11 cellular contexts compared by ENCODE assay signal in genomic region chr19:36526581-36526980, GRCh38. TPM values are rescaled to one million over a fixed set of nuclear protein-coding genes. Genes with fewer than 3 reads are reported as not detected.
DNase-seq lines count a peak whose midpoint lies in the region; ATAC-seq lines count a peak whose summit lies in the region.
"Had no signal": no experiment of that assay in that cellular context is flagged by ENCODE, and none has a peak within 500 bp of the region (broad histone marks: within the 10 kb centered on the region; RNA-seq: fewer than 3 reads in every experiment).

No MANE protein-coding gene starts in this region.

- H3K4me3 ChIP-seq in iPS-11a (ENCODE audit: low read depth, low read length), result peak overlapping the region; percentile 98

- H3K27me3 Mint-ChIP-seq in activated naive CD4-positive, alpha-beta T cell treated with anti-CD3 and anti-CD28 coated beads for 36 hours (ENCODE audit: low read depth), result no peaks in the 10 kb centered on the region
- no peaks in the 10 kb centered on the region for H3K27me3 Mint-ChIP-seq in activated CD4-positive, alpha-beta memory T cell treated with anti-CD3 and anti-CD28 coated beads, Interleukin-2, amount 10 ng/mL, durations not matched to agents 7 days and 5 days

- no peak for ATAC-seq in activated naive CD4-positive, alpha-beta T cell treated with anti-CD3 and anti-CD28 coated beads, Interleukin-2, amount 50 U/mL, for 72 hours
- no peak for ATAC-seq in stimulated activated effector memory CD8-positive, alpha-beta T cell treated with anti-CD3 and anti-CD28 coated beads, Interleukin-12 subunit alpha, Interleukin-12 subunit beta, amount 100 ng/mL, for 72 hours
- ATAC-seq: mucosa of descending colon had no signal

- POLR2A ChIA-PET in activated CD4-positive, alpha-beta memory T cell treated with anti-CD3 and anti-CD28 coated beads, Interleukin-2, amount 10 ng/mL, durations not matched to agents 7 days and 5 days (lab: Charles Lee), result interaction anchor here (3.5 kb wide), 1 partner anchor 37 kb away, joined by 27 read pairs; the partner anchor contains the start of gene ZNF566

- H3K36me3 Mint-ChIP-seq in activated naive CD4-positive, alpha-beta T cell treated with anti-CD3 and anti-CD28 coated beads for 36 hours (ENCODE audit: low read depth), result peaks cover 59% of the 10 kb centered on the region
- peaks cover 49 to 72% of the 10 kb centered on the region in 2 donors for H3K36me3 Mint-ChIP-seq in activated naive CD4-positive, alpha-beta T cell treated with anti-CD3 and anti-CD28 coated beads, Interleukin-2, amount 50 U/mL, for 72 hours
- H3K36me3 Mint-ChIP-seq in activated CD4-positive, alpha-beta memory T cell treated with anti-CD3 and anti-CD28 coated beads, Interleukin-2, amount 10 ng/mL, durations not matched to agents 7 days and 5 days (ENCODE audit: low read depth), result peaks cover 51% of the 10 kb centered on the region
- H3K36me3 Mint-ChIP-seq in stimulated activated effector memory CD8-positive, alpha-beta T cell treated with anti-CD3 and anti-CD28 coated beads, Interleukin-12 subunit alpha, Interleukin-12 subunit beta, amount 100 ng/mL, for 72 hours, result peaks cover 42% of the 10 kb centered on the region

- intact Hi-C loops in activated naive CD4-positive, alpha-beta T cell treated with anti-CD3 and anti-CD28 coated beads for 36 hours (cut with micrococcal nuclease), result no loop called here

- H3K4me3 Mint-ChIP-seq in activated naive CD4-positive, alpha-beta T cell treated with anti-CD3 and anti-CD28 coated beads for 36 hours, result peak overlapping the region; percentile 44
- H3K4me3 Mint-ChIP-seq in activated CD4-positive, alpha-beta memory T cell treated with anti-CD3 and anti-CD28 coated beads, Interleukin-2, amount 10 ng/mL, durations not matched to agents 7 days and 5 days, result peak overlapping the region; percentile 51
- peak overlapping the region; percentile 98 for H3K4me3 Mint-ChIP-seq in stimulated activated effector memory CD8-positive, alpha-beta T cell treated with anti-CD3 and anti-CD28 coated beads, Interleukin-12 subunit alpha, Interleukin-12 subunit beta, amount 100 ng/mL, for 72 hours

- H3K9me3 Mint-ChIP-seq in activated naive CD4-positive, alpha-beta T cell treated with anti-CD3 and anti-CD28 coated beads for 36 hours, result peaks cover 26% of the 10 kb centered on the region
- H3K9me3 Mint-ChIP-seq in activated naive CD4-positive, alpha-beta T cell treated with anti-CD3 and anti-CD28 coated beads, Interleukin-2, amount 50 U/mL, for 72 hours, result peaks cover 24 to 27% of the 10 kb centered on the region in 2 donors
- peaks cover 40% of the 10 kb centered on the region for H3K9me3 Mint-ChIP-seq in activated CD4-positive, alpha-beta memory T cell treated with anti-CD3 and anti-CD28 coated beads, Interleukin-2, amount 10 ng/mL, durations not matched to agents 7 days and 5 days
- peaks cover 11% of the 10 kb centered on the region for H3K9me3 Mint-ChIP-seq in stimulated activated effector memory CD8-positive, alpha-beta T cell treated with anti-CD3 and anti-CD28 coated beads, Interleukin-12 subunit alpha, Interleukin-12 subunit beta, amount 100 ng/mL, for 72 hours

- H3K27ac Mint-ChIP-seq in activated naive CD4-positive, alpha-beta T cell treated with anti-CD3 and anti-CD28 coated beads for 36 hours, result no peak overlapping the region
- H3K27ac Mint-ChIP-seq in activated naive CD4-positive, alpha-beta T cell treated with anti-CD3 and anti-CD28 coated beads, Interleukin-2, amount 50 U/mL, for 72 hours, result no peak overlapping the region
- no peak overlapping the region for H3K27ac Mint-ChIP-seq in activated CD4-positive, alpha-beta memory T cell treated with anti-CD3 and anti-CD28 coated beads, Interleukin-2, amount 10 ng/mL, durations not matched to agents 7 days and 5 days
- H3K27ac Mint-ChIP-seq in stimulated activated effector memory CD8-positive, alpha-beta T cell treated with anti-CD3 and anti-CD28 coated beads, Interleukin-12 subunit alpha, Interleukin-12 subunit beta, amount 100 ng/mL, for 72 hours, result no peak overlapping the region

- DNase-seq in activated naive CD4-positive, alpha-beta T cell treated with anti-CD3 and anti-CD28 coated beads for 36 hours, result no peak
- DNase-seq in activated naive CD4-positive, alpha-beta T cell treated with anti-CD3 and anti-CD28 coated beads, Interleukin-2, amount 50 U/mL, for 72 hours (ENCODE audit: low spot score in 2 of 2), result no peak
- DNase-seq in activated CD4-positive, alpha-beta memory T cell treated with anti-CD3 and anti-CD28 coated beads, Interleukin-2, amount 10 ng/mL, durations not matched to agents 7 days and 5 days, result no peak
- no peak for DNase-seq in stimulated activated effector memory CD8-positive, alpha-beta T cell treated with anti-CD3 and anti-CD28 coated beads, Interleukin-12 subunit alpha, Interleukin-12 subunit beta, amount 100 ng/mL, for 72 hours (ENCODE audit: low spot score in 2 of 2)
- DNase-seq in stimulated activated naive CD4-positive, alpha-beta T cell (lab: John Stamatoyannopoulos, UW), result no peak
- no peak for DNase-seq in NCI-H1694 treated with DMSO at 0.1 percent for 48 hours (lab: John Stamatoyannopoulos, UW)
- no peak for DNase-seq in stimulated activated CD4-positive, alpha-beta T cell treated with anti-CD3 and anti-CD28 coated beads, Interleukin-2, amount 100 ng/mL, for 48 hours
- DNase-seq: mucosa of descending colon, NCI-H1436 treated with DMSO at 0.1 percent for 48 hours, SHP77 had no signal

- CTCF ChIA-PET in activated naive CD4-positive, alpha-beta T cell treated with anti-CD3 and anti-CD28 coated beads for 36 hours (lab: Charles Lee), result no interaction called here
- CTCF ChIA-PET in activated CD4-positive, alpha-beta memory T cell treated with anti-CD3 and anti-CD28 coated beads, Interleukin-2, amount 10 ng/mL, durations not matched to agents 7 days and 5 days (lab: Charles Lee), result no interaction called here

- H3K4me1 Mint-ChIP-seq in activated naive CD4-positive, alpha-beta T cell treated with anti-CD3 and anti-CD28 coated beads for 36 hours (ENCODE audit: low read depth), result peaks cover 16% of the 10 kb centered on the region
- peaks cover 23% of the 10 kb centered on the region for H3K4me1 Mint-ChIP-seq in activated CD4-positive, alpha-beta memory T cell treated with anti-CD3 and anti-CD28 coated beads, Interleukin-2, amount 10 ng/mL, durations not matched to agents 7 days and 5 days
- peaks cover 24% of the 10 kb centered on the region for H3K4me1 Mint-ChIP-seq in stimulated activated effector memory CD8-positive, alpha-beta T cell treated with anti-CD3 and anti-CD28 coated beads, Interleukin-12 subunit alpha, Interleukin-12 subunit beta, amount 100 ng/mL, for 72 hours

RNA-seq across cellular contexts. Expression of gene ZNF260, which starts 1.5 kb away (rescaled TPM):
- total RNA-seq in activated naive CD4-positive, alpha-beta T cell treated with anti-CD3 and anti-CD28 coated beads for 36 hours, result 1 to 10 TPM; 3.7 to 5.4 TPM
- 1 to 10 TPM; 6.0 to 6.3 TPM for total RNA-seq in activated naive CD4-positive, alpha-beta T cell treated with anti-CD3 and anti-CD28 coated beads, Interleukin-2, amount 50 U/mL, for 72 hours
- total RNA-seq in activated CD4-positive, alpha-beta memory T cell treated with anti-CD3 and anti-CD28 coated beads, Interleukin-2, amount 10 ng/mL, durations not matched to agents 7 days and 5 days, result 1 to 10 TPM; 9.0 to 9.9 TPM

RNA-seq across cellular contexts. Expression of gene ZNF566, which starts 37.2 kb away (rescaled TPM):
- total RNA-seq in activated naive CD4-positive, alpha-beta T cell treated with anti-CD3 and anti-CD28 coated beads for 36 hours, result 1 to 10 TPM; 4.4 to 5.3 TPM
- 1 to 10 TPM; 5.0 to 5.4 TPM for total RNA-seq in activated naive CD4-positive, alpha-beta T cell treated with anti-CD3 and anti-CD28 coated beads, Interleukin-2, amount 50 U/mL, for 72 hours
- 1 to 10 TPM; 8.5 to 8.7 TPM for total RNA-seq in activated CD4-positive, alpha-beta memory T cell treated with anti-CD3 and anti-CD28 coated beads, Interleukin-2, amount 10 ng/mL, durations not matched to agents 7 days and 5 days

RNA-seq across cellular contexts. Expression of gene ZNF529, which starts 46.5 kb away (rescaled TPM):
- 10 to 100 TPM; 17.1 to 18.3 TPM for total RNA-seq in activated naive CD4-positive, alpha-beta T cell treated with anti-CD3 and anti-CD28 coated beads for 36 hours
- total RNA-seq in activated naive CD4-positive, alpha-beta T cell treated with anti-CD3 and anti-CD28 coated beads, Interleukin-2, amount 50 U/mL, for 72 hours, result 10 to 100 TPM; 15.6 to 26.8 TPM
- total RNA-seq in activated CD4-positive, alpha-beta memory T cell treated with anti-CD3 and anti-CD28 coated beads, Interleukin-2, amount 10 ng/mL, durations not matched to agents 7 days and 5 days, result 10 to 100 TPM; 11.1 to 14.6 TPM

Comparison
In these comparisons a context has a peak if more than half of its experiments do, and no peak if none do; other contexts are left out.
1. H3K4me3 Mint-ChIP-seq: peak in every context shown above with its lines; median percentile 98 in stimulated activated effector memory CD8-positive, alpha-beta T cell treated with anti-CD3 and anti-CD28 coated beads, Interleukin-12 subunit alpha, Interleukin-12 subunit beta, amount 100 ng/mL, for 72 hours; 51 in activated CD4-positive, alpha-beta memory T cell treated with anti-CD3 and anti-CD28 coated beads, Interleukin-2, amount 10 ng/mL, durations not matched to agents 7 days and 5 days; 44 in activated naive CD4-positive, alpha-beta T cell treated with anti-CD3 and anti-CD28 coated beads for 36 hours.